In genomic region chr4:118941149-118941548, GRCh38 we compare ENCODE assay signal across 1 cellular context.
TF ChIP-seq lines count a peak whose summit lies in the region.

No MANE protein-coding gene starts in this region.

TF ChIP-seq in liver, 16 proteins besides CTCF, POLR2A, EP300 and RAD21 (continued from another document):
- TF ChIP-seq ZBTB33 (IDR thresholded peaks at IDR 0.05) (peak; percentile 29), TAF1 (conservative IDR thresholded peaks at IDR 0.05) (no peak)
